In genomic region chr17:34579979-34580684, GRCh38 we compare ENCODE assay signal across 1 cellular context.
TF ChIP-seq lines count a peak whose summit lies in the region.

No MANE protein-coding gene starts in this region.

TF ChIP-seq in IMR-90, 13 proteins besides CTCF, POLR2A, EP300 and RAD21 (continued from another document):
- no peak for TF ChIP-seq USF2 (IDR thresholded peaks at IDR 0.05; ENCODE audit: low read depth, low read length)
